13 cellular contexts compared by ENCODE assay signal in genomic region chr16:86680661-86681439, GRCh38.
DNase-seq lines count a peak whose midpoint lies in the region; FAIRE-seq and TF ChIP-seq lines count a peak whose summit lies in the region.
"Had no signal": no experiment of that assay in that cellular context is flagged by ENCODE, and none has a peak within 500 bp of the region (broad histone marks: within the 10 kb centered on the region; RNA-seq: fewer than 3 reads in every experiment).

No MANE protein-coding gene starts in this region.

- intact Hi-C loops in sigmoid colon (cut with DNase I): no loop called here

- H3K4me3 ChIP-seq in AG09309 (ENCODE audit: control insufficient read depth, low read depth, low read length) (peak overlapping the region; percentile 5), SJSA1 (no peak overlapping the region), fibroblast of pulmonary artery (replicated peaks; ENCODE audit: low read depth, low read length) (no peak overlapping the region), sigmoid colon (no peak overlapping the region)

- TF ChIP-seq EP300 in sigmoid colon (IDR thresholded peaks at IDR 0.05): no peak

- TF ChIP-seq CTCF in AG09309 (IDR thresholded peaks at IDR 0.05; ENCODE audit: control insufficient read depth, insufficient read depth, low read depth, low read length, missing control alignments): no peak
- TF ChIP-seq CTCF in fibroblast of pulmonary artery (IDR thresholded peaks at IDR 0.05; ENCODE audit: low read length, missing control alignments): no peak
- TF ChIP-seq CTCF in sigmoid colon (IDR thresholded peaks at IDR 0.05): no peak

- H3K27me3 ChIP-seq in SJSA1 (replicated peaks) (no peaks in the 10 kb centered on the region), sigmoid colon (peaks cover 5 to 61% (median 5%) of the 10 kb centered on the region in 3 donors)

- peak overlapping the region; percentile 75 for H3K27ac ChIP-seq in SJSA1
- H3K27ac ChIP-seq in sigmoid colon: peak overlapping the region; percentile 41 to 47 (median 44)

- no peak for TF ChIP-seq POLR2A in sigmoid colon (IDR thresholded peaks at IDR 0.05)
- no peak for TF ChIP-seq POLR2A in GM12891 (IDR thresholded peaks at IDR 0.05; ENCODE audit: low read depth, low read length)

- H3K4me1 ChIP-seq in SJSA1 (replicated peaks) (peaks cover 37% of the 10 kb centered on the region), sigmoid colon (no peaks in the 10 kb centered on the region)

- 72 to 77% methylated on average over 26 of the region's 26 CpGs for WGBS in sigmoid colon, 2 donors

- no peaks in the 10 kb centered on the region for H3K36me3 ChIP-seq in SJSA1
- no peaks in the 10 kb centered on the region for H3K36me3 ChIP-seq in sigmoid colon

- H3K9me3 ChIP-seq in SJSA1 (replicated peaks) (no peaks in the 10 kb centered on the region), sigmoid colon (no peaks in the 10 kb centered on the region)

- FAIRE-seq in GM12891 (lab: Jason Lieb, UNC): no peak
- FAIRE-seq: frontal cortex had no signal

- DNase-seq in AG09309 (ENCODE audit: low read depth) (no peak), SJSA1 (ENCODE audit: low read depth in 1 of 2, low spot score in 2 of 2) (peak; percentile 63 to 75), fibroblast of pulmonary artery (ENCODE audit: low read depth) (peak; percentile 29), sigmoid colon (peak; percentile 47), NK-92 (lab: John Stamatoyannopoulos, UW; ENCODE audit: unreplicated experiment) (no peak), LoVo (ENCODE audit: low spot score) (no peak), GM12891 (ENCODE audit: insufficient read length, low spot score) (no peak)
- DNase-seq in activated effector memory CD4-positive, alpha-beta T cell treated with Interleukin-2 at 50 U/mL for 16 hours: no peak
- DNase-seq: naive thymus-derived CD8-positive, alpha-beta T cell; NCI-H1436 treated with DMSO at 0.1 percent for 48 hours; NCI-H69; SHP77 treated with DMSO at 0.1 percent for 48 hours had no signal

TF ChIP-seq in GM12891, 5 proteins besides CTCF, POLR2A, EP300 and RAD21:
- TF ChIP-seq PAX5 (IDR thresholded peaks at IDR 0.05; ENCODE audit: insufficient read depth, low read length, severe bottlenecking): no peak
- no peak for TF ChIP-seq SPI1 (IDR thresholded peaks at IDR 0.05; ENCODE audit: low read depth, low read length)
- no peak for TF ChIP-seq POLR2AphosphoS5 (IDR thresholded peaks at IDR 0.05; ENCODE audit: low read depth, low read length)

Comparison
In these comparisons a context has a peak if more than half of its experiments do, and no peak if none do; other contexts are left out.
1. DNase-seq: peak in SJSA1 (2 of 2), fibroblast of pulmonary artery (single experiment) and sigmoid colon (single experiment); none in AG09309 (single experiment), NK-92 (single experiment), LoVo (single experiment), GM12891 (single experiment) and activated effector memory CD4-positive, alpha-beta T cell treated with Interleukin-2 at 50 U/mL for 16 hours (single experiment).